ENCODE assay signal across 1 cellular context in genomic region chr9:133252301-133252776, GRCh38.
TF ChIP-seq lines count a peak whose summit lies in the region.

No MANE protein-coding gene starts in this region.

TF ChIP-seq in WTC11, 78 proteins besides CTCF, POLR2A, EP300 and RAD21 (continued from another document):
- no peak for TF ChIP-seq ZNF512 (CRISPR knock-in tag; IDR thresholded peaks at IDR 0.05; ENCODE audit: borderline replicate concordance)
- TF ChIP-seq JUN (CRISPR knock-in tag; IDR thresholded peaks at IDR 0.05): no peak
- TF ChIP-seq HMGXB4 (CRISPR knock-in tag; IDR thresholded peaks at IDR 0.05): no peak
- no peak for TF ChIP-seq RORB (CRISPR knock-in tag; IDR thresholded peaks at IDR 0.05)
- TF ChIP-seq TEAD1 (CRISPR knock-in tag; IDR thresholded peaks at IDR 0.05): no peak
- no peak for TF ChIP-seq USF2 (CRISPR knock-in tag; IDR thresholded peaks at IDR 0.05)
- TF ChIP-seq JAZF1 (CRISPR knock-in tag; IDR thresholded peaks at IDR 0.05): no peak
- no peak for TF ChIP-seq ZNF532 (CRISPR knock-in tag; IDR thresholded peaks at IDR 0.05; ENCODE audit: borderline replicate concordance)
- TF ChIP-seq SMAD4 (CRISPR knock-in tag; IDR thresholded peaks at IDR 0.05): no peak
- no peak for TF ChIP-seq NR2C2 (CRISPR knock-in tag; IDR thresholded peaks at IDR 0.05)
- TF ChIP-seq HMGA2 (CRISPR knock-in tag; IDR thresholded peaks at IDR 0.05): no peak
- TF ChIP-seq, protein P1, sequence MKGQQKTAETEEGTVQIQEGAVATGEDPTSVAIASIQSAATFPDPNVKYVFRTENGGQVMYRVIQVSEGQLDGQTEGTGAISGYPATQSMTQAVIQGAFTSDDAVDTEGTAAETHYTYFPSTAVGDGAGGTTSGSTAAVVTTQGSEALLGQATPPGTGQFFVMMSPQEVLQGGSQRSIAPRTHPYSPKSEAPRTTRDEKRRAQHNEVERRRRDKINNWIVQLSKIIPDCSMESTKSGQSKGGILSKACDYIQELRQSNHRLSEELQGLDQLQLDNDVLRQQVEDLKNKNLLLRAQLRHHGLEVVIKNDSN (CRISPR knock-in tag; IDR thresholded peaks at IDR 0.05): no peak
- no peak for TF ChIP-seq ZNF121 (CRISPR knock-in tag; IDR thresholded peaks at IDR 0.05)
- TF ChIP-seq, protein P2, sequence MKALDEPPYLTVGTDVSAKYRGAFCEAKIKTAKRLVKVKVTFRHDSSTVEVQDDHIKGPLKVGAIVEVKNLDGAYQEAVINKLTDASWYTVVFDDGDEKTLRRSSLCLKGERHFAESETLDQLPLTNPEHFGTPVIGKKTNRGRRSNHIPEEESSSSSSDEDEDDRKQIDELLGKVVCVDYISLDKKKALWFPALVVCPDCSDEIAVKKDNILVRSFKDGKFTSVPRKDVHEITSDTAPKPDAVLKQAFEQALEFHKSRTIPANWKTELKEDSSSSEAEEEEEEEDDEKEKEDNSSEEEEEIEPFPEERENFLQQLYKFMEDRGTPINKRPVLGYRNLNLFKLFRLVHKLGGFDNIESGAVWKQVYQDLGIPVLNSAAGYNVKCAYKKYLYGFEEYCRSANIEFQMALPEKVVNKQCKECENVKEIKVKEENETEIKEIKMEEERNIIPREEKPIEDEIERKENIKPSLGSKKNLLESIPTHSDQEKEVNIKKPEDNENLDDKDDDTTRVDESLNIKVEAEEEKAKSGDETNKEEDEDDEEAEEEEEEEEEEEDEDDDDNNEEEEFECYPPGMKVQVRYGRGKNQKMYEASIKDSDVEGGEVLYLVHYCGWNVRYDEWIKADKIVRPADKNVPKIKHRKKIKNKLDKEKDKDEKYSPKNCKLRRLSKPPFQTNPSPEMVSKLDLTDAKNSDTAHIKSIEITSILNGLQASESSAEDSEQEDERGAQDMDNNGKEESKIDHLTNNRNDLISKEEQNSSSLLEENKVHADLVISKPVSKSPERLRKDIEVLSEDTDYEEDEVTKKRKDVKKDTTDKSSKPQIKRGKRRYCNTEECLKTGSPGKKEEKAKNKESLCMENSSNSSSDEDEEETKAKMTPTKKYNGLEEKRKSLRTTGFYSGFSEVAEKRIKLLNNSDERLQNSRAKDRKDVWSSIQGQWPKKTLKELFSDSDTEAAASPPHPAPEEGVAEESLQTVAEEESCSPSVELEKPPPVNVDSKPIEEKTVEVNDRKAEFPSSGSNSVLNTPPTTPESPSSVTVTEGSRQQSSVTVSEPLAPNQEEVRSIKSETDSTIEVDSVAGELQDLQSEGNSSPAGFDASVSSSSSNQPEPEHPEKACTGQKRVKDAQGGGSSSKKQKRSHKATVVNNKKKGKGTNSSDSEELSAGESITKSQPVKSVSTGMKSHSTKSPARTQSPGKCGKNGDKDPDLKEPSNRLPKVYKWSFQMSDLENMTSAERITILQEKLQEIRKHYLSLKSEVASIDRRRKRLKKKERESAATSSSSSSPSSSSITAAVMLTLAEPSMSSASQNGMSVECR (CRISPR knock-in tag; IDR thresholded peaks at IDR 0.05; ENCODE audit: borderline replicate concordance): no peak
- no peak for TF ChIP-seq CDX4 (CRISPR knock-in tag; IDR thresholded peaks at IDR 0.05; ENCODE audit: borderline replicate concordance)
- TF ChIP-seq OVOL2 (CRISPR knock-in tag; IDR thresholded peaks at IDR 0.05; ENCODE audit: borderline replicate concordance): no peak
